ENCODE assay signal across 11 cellular contexts in the genomic region with DNA sequence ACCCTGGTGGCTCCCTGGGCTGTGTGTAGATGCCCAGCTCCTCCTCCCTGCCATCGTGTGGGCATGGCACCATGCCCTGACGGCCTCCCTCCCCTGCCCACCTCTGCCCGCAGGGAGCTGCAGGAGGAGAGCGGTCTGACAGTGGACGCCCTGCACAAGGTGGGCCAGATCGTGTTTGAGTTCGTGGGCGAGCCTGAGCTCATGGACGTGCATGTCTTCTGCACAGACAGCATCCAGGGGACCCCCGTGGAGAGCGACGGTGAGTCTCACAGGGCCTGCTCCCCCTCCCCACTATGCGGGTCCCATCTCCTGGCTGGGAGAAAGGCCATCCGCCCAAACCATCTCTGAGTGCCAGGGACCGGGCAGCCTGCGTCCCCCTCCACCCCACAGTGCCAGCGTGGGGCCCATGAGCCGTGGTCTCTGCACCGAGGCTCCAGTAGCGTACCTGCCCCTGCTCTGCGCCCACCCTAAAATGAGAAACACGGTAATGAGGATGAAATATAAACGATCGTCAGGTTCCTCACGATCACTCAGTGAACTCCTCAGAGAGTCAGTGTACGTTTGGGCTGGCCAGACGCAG. TPM values are rescaled to one million over a fixed set of nuclear protein-coding genes. Genes with fewer than 3 reads are reported as not detected.
DNase-seq lines count a peak whose midpoint lies in the region; ATAC-seq and TF ChIP-seq lines count a peak whose summit lies in the region.
"Had no signal": no experiment of that assay in that cellular context is flagged by ENCODE, and none has a peak within 500 bp of the region (broad histone marks: within the 10 kb centered on the region; RNA-seq: fewer than 3 reads in every experiment).

No MANE protein-coding gene starts in this region.

- peak overlapping the region; percentile 88 for H3K27ac ChIP-seq in ACC112 (ENCODE audit: low read depth, low read length)
- H3K27ac ChIP-seq in BLaER1 treated with 17β-estradiol and CSF1 and Interleukin-3, amounts not matched to agents 10 nM and 100 nM = peak overlapping the region; percentile 8 to 61 (median 49); a peak in 15 of 22 replicates
- H3K27ac ChIP-seq in osteoblast (ENCODE audit: low read depth, low read length) = peak overlapping the region; percentile 96
- no peak overlapping the region for H3K27ac ChIP-seq in thyroid gland

- H3K36me3 ChIP-seq in ACC112 (ENCODE audit: insufficient read depth, low read length) (no peaks in the 10 kb centered on the region), adipocyte (ENCODE audit: control insufficient read depth, insufficient read depth, low read length, severe bottlenecking) (no peaks in the 10 kb centered on the region), osteoblast (ENCODE audit: insufficient read depth, low read length) (peaks cover 7% of the 10 kb centered on the region), thyroid gland (no peaks in the 10 kb centered on the region)
- peaks cover 28 to 43% (median 33%) of the 10 kb centered on the region in 11 experiments for H3K36me3 ChIP-seq in BLaER1 treated with 17β-estradiol and CSF1 and Interleukin-3, amounts not matched to agents 10 nM and 100 nM

- intact Hi-C loops in thyroid gland (cut with DNase I) = loop anchor here (10.0 kb wide), 1 partner anchor 105 kb away; the partner anchor contains the start of gene EIF3B

- 68 to 85% methylated on average over 8 to 15 of the region's 27 CpGs for WGBS in thyroid gland, 2 donors

- H3K4me3 ChIP-seq in ACC112 (ENCODE audit: low read depth, low read length) (0 out of 2 replicates have a peak overlapping the region, but pooled peaks have one; percentile 6), adipocyte (ENCODE audit: low read length) (peak overlapping the region; percentile 62), osteoblast (ENCODE audit: insufficient read depth, low read length) (peak overlapping the region; percentile 53), thyroid gland (replicated peaks in 1 of 3) (no peak overlapping the region)
- H3K4me3 ChIP-seq in BLaER1 treated with 17β-estradiol and CSF1 and Interleukin-3, amounts not matched to agents 10 nM and 100 nM = peak overlapping the region in 7 of 10 experiments; percentile 4 to 41 (median 24); a peak in 6 of 20 replicates
- H3K4me3 ChIP-seq: ascending aorta had no signal

- H3K4me2 ChIP-seq in BLaER1 treated with 17β-estradiol and CSF1 and Interleukin-3, amounts not matched to agents 10 nM and 100 nM = peak overlapping the region; percentile 90 to 100 (median 96)
- H3K4me2 ChIP-seq in osteoblast (ENCODE audit: insufficient read depth, low read length) = peak overlapping the region; percentile 74

- DNase-seq in adipocyte (ENCODE audit: low read depth) = no peak
- DNase-seq in osteoblast (ENCODE audit: insufficient read length, low spot score, missing footprints) = no peak
- no peak for DNase-seq in thyroid gland
- DNase-seq: cortex of kidney, NCI-H187 treated with DMSO at 0.1 percent for 48 hours, occipital lobe had no signal

- no peak for ATAC-seq in GM18870 (IDR thresholded peaks at IDR 0.05; ENCODE audit: unreplicated experiment)
- no peak for ATAC-seq in GM21619 (IDR thresholded peaks at IDR 0.05; ENCODE audit: unreplicated experiment)

- H4K20me1 ChIP-seq in BLaER1 treated with 17β-estradiol and CSF1 and Interleukin-3, amounts not matched to agents 10 nM and 100 nM = peaks cover 10 to 70% (median 27%) of the 10 kb centered on the region in 11 experiments; a peak in 18 of 22 replicates
- H4K20me1 ChIP-seq in osteoblast (ENCODE audit: insufficient read depth, low read length) = no peaks in the 10 kb centered on the region

- H2AFZ ChIP-seq in ACC112 (ENCODE audit: low read length, unreplicated experiment) (peak overlapping the region; percentile 4), osteoblast (ENCODE audit: low read length) (peak overlapping the region; percentile 71)

- H3K27me3 ChIP-seq in ACC112 (ENCODE audit: insufficient read depth, low read length) (no peaks in the 10 kb centered on the region), adipocyte (replicated peaks; ENCODE audit: control insufficient read depth, insufficient read depth, low read length) (no peaks in the 10 kb centered on the region), osteoblast (ENCODE audit: insufficient read depth, low read length) (no peaks in the 10 kb centered on the region), thyroid gland (no peaks in the 10 kb centered on the region)
- H3K27me3 ChIP-seq in BLaER1 treated with 17β-estradiol and CSF1 and Interleukin-3, amounts not matched to agents 10 nM and 100 nM = no peaks in the 10 kb centered on the region
- H3K27me3 ChIP-seq: ascending aorta had no signal

- peak overlapping the region; percentile 31 to 74 (median 49); a peak in 16 of 22 replicates for H3K9ac ChIP-seq in BLaER1 treated with 17β-estradiol and CSF1 and Interleukin-3, amounts not matched to agents 10 nM and 100 nM
- H3K9ac ChIP-seq in adipocyte (ENCODE audit: low read length) = peak overlapping the region; percentile 87

- TF ChIP-seq POLR2A in thyroid gland (IDR thresholded peaks at IDR 0.05) = no peak

- H3K4me1 ChIP-seq in ACC112 (ENCODE audit: control insufficient read depth, insufficient read depth, low read length, unreplicated experiment) (peaks cover 19% of the 10 kb centered on the region), adipocyte (ENCODE audit: control insufficient read depth, insufficient read depth, low read length) (peaks cover 19% of the 10 kb centered on the region), osteoblast (ENCODE audit: insufficient read depth, low read length) (peaks cover 20% of the 10 kb centered on the region), thyroid gland (no peaks in the 10 kb centered on the region)
- H3K4me1 ChIP-seq in BLaER1 treated with 17β-estradiol and CSF1 and Interleukin-3, amounts not matched to agents 10 nM and 100 nM = peaks cover 86 to 96% (median 91%) of the 10 kb centered on the region in 10 experiments
- H3K4me1 ChIP-seq: ascending aorta had no signal

- H3K79me2 ChIP-seq in ACC112 (ENCODE audit: control insufficient read depth, insufficient read depth, low read length, unreplicated experiment) (no peaks in the 10 kb centered on the region), osteoblast (ENCODE audit: insufficient read depth, low read length) (peaks cover 3% of the 10 kb centered on the region)

- H3K9me3 ChIP-seq in BLaER1 treated with 17β-estradiol and CSF1 and Interleukin-3, amounts not matched to agents 10 nM and 100 nM (replicated peaks in 1 of 11) = no peaks in the 10 kb centered on the region
- H3K9me3 ChIP-seq in adipocyte (ENCODE audit: control insufficient read depth, low read length) = no peaks in the 10 kb centered on the region
- no peaks in the 10 kb centered on the region for H3K9me3 ChIP-seq in osteoblast (ENCODE audit: low read depth, low read length)
- H3K9me3 ChIP-seq in thyroid gland = no peaks in the 10 kb centered on the region
- H3K9me3 ChIP-seq: ascending aorta had no signal

- TF ChIP-seq CTCF in osteoblast (IDR thresholded peaks at IDR 0.05; ENCODE audit: extremely low read depth, low read depth, low read length) (no peak), thyroid gland (IDR thresholded peaks at IDR 0.05) (no peak)

RNA-seq across cellular contexts. Expression of gene NUDT1, which starts 7.8 kb away (rescaled TPM):
- total RNA-seq in osteoblast = 18.5 and 21.8 TPM in 2 replicates
- total RNA-seq in thyroid gland = 10 to 100 TPM in 1 of 4 donors, 1 to 10 TPM in 3; 7.0 to 11.9 (median 9.8) TPM

RNA-seq across cellular contexts. Expression of gene MRM2, which starts 7.8 kb away (rescaled TPM):
- 21.4 and 21.5 TPM in 2 replicates for total RNA-seq in osteoblast
- 10 to 100 TPM; 14.7 to 23.8 (median 18.2) TPM for total RNA-seq in thyroid gland

RNA-seq across cellular contexts. Expression of gene MAD1L1, which starts 17.1 kb away (rescaled TPM):
- total RNA-seq in osteoblast = 66.2 and 72.2 TPM in 2 replicates
- 10 to 100 TPM; 27.4 to 38.6 (median 33.9) TPM for total RNA-seq in thyroid gland

Comparison
In these comparisons a context has a peak if more than half of its experiments do, and no peak if none do; other contexts are left out.
1. H3K27ac ChIP-seq: peak in ACC112 (single experiment), BLaER1 treated with 17β-estradiol and CSF1 and Interleukin-3, amounts not matched to agents 10 nM and 100 nM (11 of 11) and osteoblast (single experiment); none in thyroid gland (0 of 3).
2. H3K4me3 ChIP-seq: peak in ACC112 (single experiment), BLaER1 treated with 17β-estradiol and CSF1 and Interleukin-3, amounts not matched to agents 10 nM and 100 nM (7 of 10), adipocyte (single experiment) and osteoblast (single experiment); none in thyroid gland (0 of 3).